ENCODE assay signal across 9 cellular contexts in genomic region chr18:51153659-51154371, GRCh38. TPM values are rescaled to one million over a fixed set of nuclear protein-coding genes. Genes with fewer than 3 reads are reported as not detected.
DNase-seq lines count a peak whose midpoint lies in the region; ATAC-seq and TF ChIP-seq lines count a peak whose summit lies in the region.
"Had no signal": no experiment of that assay in that cellular context is flagged by ENCODE, and none has a peak within 500 bp of the region (broad histone marks: within the 10 kb centered on the region; RNA-seq: fewer than 3 reads in every experiment).

No MANE protein-coding gene starts in this region.

- no peaks in the 10 kb centered on the region for H3K9me3 ChIP-seq in CD4-positive, alpha-beta memory T cell (ENCODE audit: control insufficient read depth in 1 of 2, low read length in 2 of 2)
- H3K9me3 ChIP-seq: neutrophil had no signal

- no peak for TF ChIP-seq CTCF in dorsolateral prefrontal cortex (IDR thresholded peaks at IDR 0.05 in 54 of 56, conservative IDR thresholded peaks at IDR 0.05 in 2 of 56; ENCODE audit: low read depth in 1 of 56, partially characterized antibody in 56 of 56)

- intact Hi-C loops in CD4-positive, alpha-beta memory T cell (cut with micrococcal nuclease): loop anchor here (2.0 to 5.0 kb wide), 3 partner anchors 123 to 332 kb away; partner anchors contain the start of genes ME2, MRO and SMAD4
- intact Hi-C loops in activated T-helper 2 cell treated with anti-CD3 and anti-CD28 coated beads, Interferon-gamma antibody, Interleukin-2, Interleukin-4, amounts not matched to agents 10 μg/mL and 5 μg/mL and 100 μg/mL, durations not matched to agents 14 hours and 24 hours and 36 hours (cut with micrococcal nuclease): loop anchor here (1.0 to 5.0 kb wide), 3 partner anchors 41 to 277 kb away; partner anchors contain the start of gene ME2
- intact Hi-C loops in dorsolateral prefrontal cortex (cut with DNase I): no loop called here

- H3K27ac Mint-ChIP-seq in CD4-positive, alpha-beta memory T cell: peak overlapping the region; percentile 78 to 92 (median 87)
- peak overlapping the region; percentile 96 for H3K27ac Mint-ChIP-seq in activated T-helper 2 cell treated with anti-CD3 and anti-CD28 coated beads, Interferon-gamma antibody, Interleukin-2, Interleukin-4, amounts not matched to agents 10 μg/mL and 5 μg/mL and 100 μg/mL, durations not matched to agents 14 hours and 24 hours and 36 hours

- peaks cover 0 to 4% (median 0%) of the 10 kb centered on the region in 8 donors for H3K9me3 Mint-ChIP-seq in CD4-positive, alpha-beta memory T cell
- H3K9me3 Mint-ChIP-seq in activated T-helper 2 cell treated with anti-CD3 and anti-CD28 coated beads, Interferon-gamma antibody, Interleukin-2, Interleukin-4, amounts not matched to agents 10 μg/mL and 5 μg/mL and 100 μg/mL, durations not matched to agents 14 hours and 24 hours and 36 hours: no peaks in the 10 kb centered on the region

- ATAC-seq in GM21367 (IDR thresholded peaks at IDR 0.05; ENCODE audit: unreplicated experiment) (peak; percentile 70), HG03575 (IDR thresholded peaks at IDR 0.05; ENCODE audit: extremely low read depth, insufficient number of reproducible peaks, low FRiP score, unreplicated experiment) (peak; percentile 42)

- DNase-seq in CD4-positive, alpha-beta memory T cell: peak; percentile 26 to 69 (median 46)
- peak; percentile 30 for DNase-seq in activated T-helper 2 cell treated with anti-CD3 and anti-CD28 coated beads, Interferon-gamma antibody, Interleukin-2, Interleukin-4, amounts not matched to agents 10 μg/mL and 5 μg/mL and 100 μg/mL, durations not matched to agents 14 hours and 24 hours and 36 hours (ENCODE audit: low spot score)
- peak in 2 of 3 experiments; percentile 22 to 41 for DNase-seq in stimulated activated CD4-positive, alpha-beta T cell treated with anti-CD3 and anti-CD28 coated beads, TNF-alpha, amount 100 ng/mL, for 24 hours (ENCODE audit: low read depth in 3 of 3)
- DNase-seq in dorsolateral prefrontal cortex (no peak), UCSD-AML1 (lab: John Stamatoyannopoulos, UW; ENCODE audit: unreplicated experiment) (no peak), cerebellum (ENCODE audit: low spot score) (no peak)

- peak overlapping the region; percentile 50 for H3K27ac ChIP-seq in CD4-positive, alpha-beta memory T cell (ENCODE audit: low read depth, low read length)
- no peak overlapping the region for H3K27ac ChIP-seq in dorsolateral prefrontal cortex
- H3K27ac ChIP-seq: neutrophil had no signal

- H3K27me3 ChIP-seq in CD4-positive, alpha-beta memory T cell (ENCODE audit: insufficient read depth, low read length): no peaks in the 10 kb centered on the region
- H3K27me3 ChIP-seq in dorsolateral prefrontal cortex: no peaks in the 10 kb centered on the region

- peaks cover 20 to 41% (median 29%) of the 10 kb centered on the region in 4 donors for H3K4me1 Mint-ChIP-seq in CD4-positive, alpha-beta memory T cell
- peaks cover 48% of the 10 kb centered on the region for H3K4me1 Mint-ChIP-seq in activated T-helper 2 cell treated with anti-CD3 and anti-CD28 coated beads, Interferon-gamma antibody, Interleukin-2, Interleukin-4, amounts not matched to agents 10 μg/mL and 5 μg/mL and 100 μg/mL, durations not matched to agents 14 hours and 24 hours and 36 hours (ENCODE audit: low read depth)

- H3K36me3 Mint-ChIP-seq in CD4-positive, alpha-beta memory T cell: no peaks in the 10 kb centered on the region
- no peaks in the 10 kb centered on the region for H3K36me3 Mint-ChIP-seq in activated T-helper 2 cell treated with anti-CD3 and anti-CD28 coated beads, Interferon-gamma antibody, Interleukin-2, Interleukin-4, amounts not matched to agents 10 μg/mL and 5 μg/mL and 100 μg/mL, durations not matched to agents 14 hours and 24 hours and 36 hours (ENCODE audit: low read depth)

- peaks cover 36% of the 10 kb centered on the region for H3K4me1 ChIP-seq in CD4-positive, alpha-beta memory T cell (ENCODE audit: insufficient read depth, low read length)

- POLR2A ChIA-PET in CD4-positive, alpha-beta memory T cell (lab: Charles Lee; ENCODE audit: partially characterized antibody): interaction anchor here (0.9 to 5.9 kb wide), 12 partner anchors 10 to 275 kb away, joined by 3 to 106 read pairs (median 5); partner anchors contain the start of genes ELAC1, ME2, MEX3C and SMAD4

- CTCF ChIA-PET in CD4-positive, alpha-beta memory T cell (lab: Charles Lee; ENCODE audit: partially characterized antibody): interaction anchor here (1.3 to 4.3 kb wide), 4 partner anchors 8 to 51 kb away, joined by 3 to 30 read pairs (median 8); partner anchors contain the start of gene MEX3C

- peak overlapping the region; percentile 47 to 53 for H3K4me3 ChIP-seq in CD4-positive, alpha-beta memory T cell (ENCODE audit: low read length in 2 of 2)
- no peak overlapping the region for H3K4me3 ChIP-seq in dorsolateral prefrontal cortex

- H3K27me3 Mint-ChIP-seq in CD4-positive, alpha-beta memory T cell: no peaks in the 10 kb centered on the region
- no peaks in the 10 kb centered on the region for H3K27me3 Mint-ChIP-seq in activated T-helper 2 cell treated with anti-CD3 and anti-CD28 coated beads, Interferon-gamma antibody, Interleukin-2, Interleukin-4, amounts not matched to agents 10 μg/mL and 5 μg/mL and 100 μg/mL, durations not matched to agents 14 hours and 24 hours and 36 hours (ENCODE audit: low read depth)

- H3K4me3 Mint-ChIP-seq in CD4-positive, alpha-beta memory T cell: peak overlapping the region; percentile 81 to 90 (median 85)
- peak overlapping the region; percentile 76 for H3K4me3 Mint-ChIP-seq in activated T-helper 2 cell treated with anti-CD3 and anti-CD28 coated beads, Interferon-gamma antibody, Interleukin-2, Interleukin-4, amounts not matched to agents 10 μg/mL and 5 μg/mL and 100 μg/mL, durations not matched to agents 14 hours and 24 hours and 36 hours (ENCODE audit: low read depth)

- no peaks in the 10 kb centered on the region for H3K36me3 ChIP-seq in CD4-positive, alpha-beta memory T cell (ENCODE audit: insufficient read depth, low read length)
- H3K36me3 ChIP-seq: neutrophil had no signal

RNA-seq across cellular contexts. Expression of gene MEX3C, which starts 43.7 kb away (rescaled TPM):
- 10 to 100 TPM; 60.9 to 64.8 TPM for total RNA-seq in CD4-positive, alpha-beta memory T cell
- polyA plus RNA-seq in CD4-positive, alpha-beta memory T cell: 10 to 100 TPM in 1 of 2 donors, 1 to 10 TPM in 1; 3.5 to 10.5 TPM
- 48.6 and 49.3 TPM in 2 replicates for total RNA-seq in activated T-helper 2 cell treated with anti-CD3 and anti-CD28 coated beads, Interferon-gamma antibody, Interleukin-2, Interleukin-4, amounts not matched to agents 10 μg/mL and 5 μg/mL and 100 μg/mL, durations not matched to agents 14 hours and 24 hours and 36 hours
- total RNA-seq in dorsolateral prefrontal cortex (10 to 100 TPM; 16.1 to 34.8 (median 23.9) TPM), cerebellum (111 TPM)

Comparison
In these comparisons a context has a peak if more than half of its experiments do, and no peak if none do; other contexts are left out.
1. DNase-seq: peak in CD4-positive, alpha-beta memory T cell (5 of 5), activated T-helper 2 cell treated with anti-CD3 and anti-CD28 coated beads, Interferon-gamma antibody, Interleukin-2, Interleukin-4, amounts not matched to agents 10 μg/mL and 5 μg/mL and 100 μg/mL, durations not matched to agents 14 hours and 24 hours and 36 hours (single experiment) and stimulated activated CD4-positive, alpha-beta T cell treated with anti-CD3 and anti-CD28 coated beads, TNF-alpha, amount 100 ng/mL, for 24 hours (2 of 3); none in dorsolateral prefrontal cortex (0 of 10), UCSD-AML1 (single experiment) and cerebellum (single experiment).
2. H3K4me3 ChIP-seq: peak in CD4-positive, alpha-beta memory T cell (2 of 2); none in dorsolateral prefrontal cortex (0 of 59).
3. intact Hi-C loops: an anchor here in CD4-positive, alpha-beta memory T cell (2.0 to 5.0 kb wide) and activated T-helper 2 cell treated with anti-CD3 and anti-CD28 coated beads, Interferon-gamma antibody, Interleukin-2, Interleukin-4, amounts not matched to agents 10 μg/mL and 5 μg/mL and 100 μg/mL, durations not matched to agents 14 hours and 24 hours and 36 hours (1.0 to 5.0 kb wide); none called in dorsolateral prefrontal cortex.